Comparison of ENCODE assay signal across 22 cellular contexts in genomic region chr12:12534975-12535374, GRCh38. TPM values are rescaled to one million over a fixed set of nuclear protein-coding genes. Genes with fewer than 3 reads are reported as not detected.
DNase-seq lines count a peak whose midpoint lies in the region; ATAC-seq and TF ChIP-seq lines count a peak whose summit lies in the region.
"Had no signal": no experiment of that assay in that cellular context is flagged by ENCODE, and none has a peak within 500 bp of the region (broad histone marks: within the 10 kb centered on the region; RNA-seq: fewer than 3 reads in every experiment).

No MANE protein-coding gene starts in this region.

- no peak overlapping the region for H3K9ac ChIP-seq in SK-N-SH
- H3K9ac ChIP-seq: neural progenitor cell had no signal

- H4K20me1 ChIP-seq in SK-N-SH (ENCODE audit: insufficient read depth), result no peaks in the 10 kb centered on the region; the same call in 1 of the 2 replicates

- H3K27me3 Mint-ChIP-seq in CD8-positive, alpha-beta T cell (ENCODE audit: low read depth), result no peaks in the 10 kb centered on the region
- no peaks in the 10 kb centered on the region for H3K27me3 Mint-ChIP-seq in activated T-helper 17 cell treated with anti-CD3 and anti-CD28 coated beads, Interleukin-2, amount 50 U/mL, for 72 hours
- H3K27me3 Mint-ChIP-seq in naive thymus-derived CD8-positive, alpha-beta T cell, result no peaks in the 10 kb centered on the region
- no peaks in the 10 kb centered on the region for H3K27me3 Mint-ChIP-seq in nephron progenitor cell (ENCODE audit: low read depth, poor library complexity)

- peaks cover 0 to 6% of the 10 kb centered on the region in 2 experiments for H3K36me3 ChIP-seq in SK-N-SH (replicated peaks in 1 of 2; ENCODE audit: control insufficient read depth in 1 of 2, insufficient read depth in 2 of 2, low read length in 1 of 2)
- H3K36me3 ChIP-seq in CD8-positive, alpha-beta T cell (ENCODE audit: insufficient read depth, low read length), result no peaks in the 10 kb centered on the region
- no peaks in the 10 kb centered on the region for H3K36me3 ChIP-seq in lower lobe of right lung
- H3K36me3 ChIP-seq: neural progenitor cell, uterus had no signal

- CTCF ChIA-PET in SK-N-SH (lab: Yijun Ruan, JAX), result interaction anchor here (1.0 to 1.6 kb wide), 4 partner anchors 11 to 158 kb away, joined by 3 to 4 read pairs (median 4); no protein-coding TSS in a partner anchor
- CTCF ChIA-PET in CD8-positive, alpha-beta T cell (lab: Charles Lee), result no interaction called here

- H3K9me3 Mint-ChIP-seq in CD8-positive, alpha-beta T cell, result no peaks in the 10 kb centered on the region
- H3K9me3 Mint-ChIP-seq in activated T-helper 17 cell treated with anti-CD3 and anti-CD28 coated beads, Interleukin-2, amount 50 U/mL, for 72 hours, result no peaks in the 10 kb centered on the region
- peaks cover 0 to under 1% (median 0%) of the 10 kb centered on the region in 9 donors for H3K9me3 Mint-ChIP-seq in naive thymus-derived CD8-positive, alpha-beta T cell
- H3K9me3 Mint-ChIP-seq in nephron progenitor cell, result no peaks in the 10 kb centered on the region
- H3K9me3 Mint-ChIP-seq: neural progenitor cell had no signal

- intact Hi-C loops in CD8-positive, alpha-beta T cell (cut with DNase I, micrococcal nuclease), result no loop called here
- intact Hi-C loops in lower lobe of right lung (cut with DNase I), result no loop called here
- intact Hi-C loops in posterior cingulate gyrus (cut with DNase I), result no loop called here

- peaks cover 96% of the 10 kb centered on the region for H3K79me2 ChIP-seq in SK-N-SH (ENCODE audit: insufficient read depth)

- no peak for TF ChIP-seq EP300 in SK-N-SH (IDR thresholded peaks at IDR 0.05; ENCODE audit: borderline replicate concordance in 1 of 2, low read depth in 1 of 2, low read length in 1 of 2)

- no peak overlapping the region for H3K4me3 Mint-ChIP-seq in CD8-positive, alpha-beta T cell
- H3K4me3 Mint-ChIP-seq in activated T-helper 17 cell treated with anti-CD3 and anti-CD28 coated beads, Interleukin-2, amount 50 U/mL, for 72 hours, result peak overlapping the region; percentile 70
- H3K4me3 Mint-ChIP-seq in naive thymus-derived CD8-positive, alpha-beta T cell, result no peak overlapping the region
- H3K4me3 Mint-ChIP-seq in nephron progenitor cell, result no peak overlapping the region
- H3K4me3 Mint-ChIP-seq: neural progenitor cell had no signal

- ATAC-seq in SK-N-SH treated with all-trans-retinoic acid at 6 μM for 48 hours (no peak), lower lobe of right lung (peak; percentile 58 to 79)
- ATAC-seq in CD8-positive, alpha-beta T cell, result no peak
- no peak for ATAC-seq in activated T-helper 17 cell treated with anti-CD3 and anti-CD28 coated beads, Interleukin-2, amount 50 U/mL, for 72 hours (replicated peaks)
- ATAC-seq in naive thymus-derived CD8-positive, alpha-beta T cell, result no peak
- ATAC-seq: HCT116 had no signal

- TF ChIP-seq CTCF in SK-N-SH (IDR thresholded peaks at IDR 0.05) (no peak), lower lobe of right lung (IDR thresholded peaks at IDR 0.05) (no peak), nephron progenitor cell (IDR thresholded peaks at IDR 0.05) (no peak)
- no peak for TF ChIP-seq CTCF in CD8-positive, alpha-beta T cell (IDR thresholded peaks at IDR 0.05)

- H3K36me3 Mint-ChIP-seq in CD8-positive, alpha-beta T cell, result no peaks in the 10 kb centered on the region
- peaks cover 76% of the 10 kb centered on the region for H3K36me3 Mint-ChIP-seq in activated T-helper 17 cell treated with anti-CD3 and anti-CD28 coated beads, Interleukin-2, amount 50 U/mL, for 72 hours (ENCODE audit: low read depth)
- peaks cover 0 to 3% (median 0%) of the 10 kb centered on the region in 3 donors for H3K36me3 Mint-ChIP-seq in naive thymus-derived CD8-positive, alpha-beta T cell
- H3K36me3 Mint-ChIP-seq in nephron progenitor cell (ENCODE audit: low read depth), result peaks cover 5% of the 10 kb centered on the region
- H3K36me3 Mint-ChIP-seq: neural progenitor cell had no signal

- no peak overlapping the region for H2AFZ ChIP-seq in SK-N-SH (ENCODE audit: low read depth)
- H2AFZ ChIP-seq: neural progenitor cell had no signal

- POLR2A ChIA-PET in SK-N-SH (lab: Yijun Ruan, JAX), result no interaction called here
- POLR2A ChIA-PET in CD8-positive, alpha-beta T cell (lab: Charles Lee), result interaction anchor here (0.6 kb wide), 1 partner anchor 42 kb away, joined by 4 read pairs; no protein-coding TSS in a partner anchor
- POLR2A ChIA-PET in naive thymus-derived CD8-positive, alpha-beta T cell (lab: Charles Lee), result no interaction called here

- peak overlapping the region; percentile 55 for H3K27ac Mint-ChIP-seq in CD8-positive, alpha-beta T cell
- H3K27ac Mint-ChIP-seq in activated T-helper 17 cell treated with anti-CD3 and anti-CD28 coated beads, Interleukin-2, amount 50 U/mL, for 72 hours, result peak overlapping the region; percentile 95
- peak overlapping the region in 5 of 10 donors; percentile 24 to 57 (median 42) for H3K27ac Mint-ChIP-seq in naive thymus-derived CD8-positive, alpha-beta T cell
- H3K27ac Mint-ChIP-seq in nephron progenitor cell, result no peak overlapping the region
- H3K27ac Mint-ChIP-seq: neural progenitor cell had no signal

- H3F3A ChIP-seq in SK-N-SH (replicated peaks; ENCODE audit: insufficient read depth), result peaks cover 14% of the 10 kb centered on the region

- DNase-seq in SK-N-SH (no peak), lower lobe of right lung (no peak), posterior cingulate gyrus (no peak), nephron progenitor cell (no peak)
- DNase-seq in CD8-positive, alpha-beta T cell, result no peak
- DNase-seq in naive thymus-derived CD8-positive, alpha-beta T cell, result no peak
- DNase-seq: activated CD4-positive, CD25-positive, alpha-beta regulatory T cell; effector CD4-positive, alpha-beta T cell; hippocampal formation; Kasumi-1; kidney; NCI-H1436; NCI-H226; retina; SHP77; stimulated activated naive CD4-positive, alpha-beta T cell treated with Interleukin-2 at 50 U/mL for 16 hours; uterus had no signal

- H3K9me2 ChIP-seq in SK-N-SH, result no peaks in the 10 kb centered on the region

- H3K9me3 ChIP-seq in SK-N-SH (no peaks in the 10 kb centered on the region), lower lobe of right lung (no peaks in the 10 kb centered on the region)
- no peaks in the 10 kb centered on the region for H3K9me3 ChIP-seq in CD8-positive, alpha-beta T cell (ENCODE audit: low read length)
- H3K9me3 ChIP-seq: uterus had no signal

- H3K4me2 ChIP-seq in SK-N-SH, result no peak overlapping the region
- H3K4me2 ChIP-seq: neural progenitor cell had no signal

- TF ChIP-seq RAD21 in SK-N-SH (IDR thresholded peaks at IDR 0.05; ENCODE audit: low read length), result no peak

- H3K4me1 ChIP-seq in SK-N-SH (ENCODE audit: control insufficient read depth in 1 of 2, insufficient read depth in 2 of 2, low read depth in 1 of 2, low read length in 1 of 2) (peaks cover 14 to 24% of the 10 kb centered on the region in 2 experiments), lower lobe of right lung (peaks cover 39% of the 10 kb centered on the region)
- no peaks in the 10 kb centered on the region for H3K4me1 ChIP-seq in CD8-positive, alpha-beta T cell (ENCODE audit: insufficient read depth, low read length)

- H3K27me3 ChIP-seq in SK-N-SH (ENCODE audit: insufficient read depth), result no peaks in the 10 kb centered on the region
- no peaks in the 10 kb centered on the region for H3K27me3 ChIP-seq in CD8-positive, alpha-beta T cell (ENCODE audit: insufficient read depth, low read length)
- H3K27me3 ChIP-seq in lower lobe of right lung (ENCODE audit: low read depth), result no peaks in the 10 kb centered on the region
- H3K27me3 ChIP-seq: neural progenitor cell, uterus had no signal

- H3K4me3 ChIP-seq in SK-N-SH (ENCODE audit: low read depth in 2 of 2, low read length in 1 of 2) (no peak overlapping the region), lower lobe of right lung (no peak overlapping the region)
- H3K4me3 ChIP-seq in CD8-positive, alpha-beta T cell (ENCODE audit: low read depth, low read length), result no peak overlapping the region
- H3K4me3 ChIP-seq: neural progenitor cell, uterus had no signal

- WGBS in SK-N-SH (ENCODE audit: low lambda C conversion rate), result 77% methylated on average over 4 of the region's 4 CpGs

- peaks cover 26% of the 10 kb centered on the region for H3K4me1 Mint-ChIP-seq in CD8-positive, alpha-beta T cell (ENCODE audit: low read depth)
- H3K4me1 Mint-ChIP-seq in activated T-helper 17 cell treated with anti-CD3 and anti-CD28 coated beads, Interleukin-2, amount 50 U/mL, for 72 hours, result peaks cover 24% of the 10 kb centered on the region
- peaks cover 5 to 31% (median 20%) of the 10 kb centered on the region in 4 donors for H3K4me1 Mint-ChIP-seq in naive thymus-derived CD8-positive, alpha-beta T cell
- peaks cover 14% of the 10 kb centered on the region for H3K4me1 Mint-ChIP-seq in nephron progenitor cell

- peak overlapping the region; percentile 39 to 85; a peak in 3 of 4 replicates for H3K27ac ChIP-seq in SK-N-SH (ENCODE audit: low read depth in 2 of 2, low read length in 1 of 2)
- H3K27ac ChIP-seq in CD8-positive, alpha-beta T cell (ENCODE audit: low read depth, low read length), result no peak overlapping the region
- H3K27ac ChIP-seq in lower lobe of right lung, result no peak overlapping the region
- H3K27ac ChIP-seq: C4-2B, neural progenitor cell, uterus had no signal

TF ChIP-seq in SK-N-SH, 30 proteins besides CTCF, POLR2A, EP300 and RAD21 (continues in another document):
- TF ChIP-seq MEF2A (IDR thresholded peaks at IDR 0.05; ENCODE audit: borderline replicate concordance, low read depth) (no peak), YY1 (IDR thresholded peaks at IDR 0.05; ENCODE audit: low read depth) (no peak), TCF12 (IDR thresholded peaks at IDR 0.05) (no peak), ELF1 (IDR thresholded peaks at IDR 0.05) (no peak), NFIC (IDR thresholded peaks at IDR 0.05; ENCODE audit: borderline replicate concordance) (no peak), GABPA (IDR thresholded peaks at IDR 0.05; ENCODE audit: low read depth) (no peak)

TF ChIP-seq in SK-N-SH treated with all-trans-retinoic acid at 6 μM for 48 hours, 23 proteins besides CTCF, POLR2A, EP300 and RAD21 (continues in another document):
- TF ChIP-seq ARNTL (CRISPR knock-in tag; IDR thresholded peaks at IDR 0.05; ENCODE audit: borderline replicate concordance, low read depth) (no peak), CSDC2 (CRISPR knock-in tag; IDR thresholded peaks at IDR 0.05) (no peak)

RNA-seq across cellular contexts. Expression of gene DUSP16, which starts 27.7 kb away (rescaled TPM):
- 7.1 and 8.5 TPM in 2 replicates for polyA plus RNA-seq in SK-N-SH (2012; rRNA removed)
- 8.6 and 9.8 TPM in 2 replicates for polyA plus RNA-seq in SK-N-SH (2012; cell fraction: cytosol; rRNA removed)
- polyA plus RNA-seq in SK-N-SH (2012; cell fraction: nucleus; rRNA removed), result 5.0 and 7.1 TPM in 2 replicates
- total RNA-seq in CD8-positive, alpha-beta T cell, result 10 to 100 TPM; 27.9 to 34.1 TPM
- 100 to 1,000 TPM in 1 of 2 donors, 10 to 100 TPM in 1; 68.8 to 125 TPM for total RNA-seq in activated T-helper 17 cell treated with anti-CD3 and anti-CD28 coated beads, Interleukin-2, amount 50 U/mL, for 72 hours
- 44.0 TPM for total RNA-seq in lower lobe of right lung
- total RNA-seq in naive thymus-derived CD8-positive, alpha-beta T cell, result 10 to 100 TPM; 27.0 to 30.4 TPM
- 1 to 10 TPM; 4.5 to 4.7 (median 4.6) TPM for polyA plus RNA-seq in naive thymus-derived CD8-positive, alpha-beta T cell

Comparison
In these comparisons a context has a peak if more than half of its experiments do, and no peak if none do; other contexts are left out.
1. H3K27ac ChIP-seq: peak in SK-N-SH (2 of 2); none in CD8-positive, alpha-beta T cell (single experiment) and lower lobe of right lung (single experiment).
2. ATAC-seq: peak in lower lobe of right lung (2 of 2); none in SK-N-SH treated with all-trans-retinoic acid at 6 μM for 48 hours (single experiment), CD8-positive, alpha-beta T cell (single experiment), activated T-helper 17 cell treated with anti-CD3 and anti-CD28 coated beads, Interleukin-2, amount 50 U/mL, for 72 hours (single experiment) and naive thymus-derived CD8-positive, alpha-beta T cell (0 of 2).